11 cellular contexts compared by ENCODE assay signal in genomic region chr11:66315498-66315885, GRCh38. TPM values are rescaled to one million over a fixed set of nuclear protein-coding genes. Genes with fewer than 3 reads are reported as not detected.
DNase-seq lines count a peak whose midpoint lies in the region; ATAC-seq and TF ChIP-seq lines count a peak whose summit lies in the region.
"Had no signal": no experiment of that assay in that cellular context is flagged by ENCODE, and none has a peak within 500 bp of the region (broad histone marks: within the 10 kb centered on the region; RNA-seq: fewer than 3 reads in every experiment).

No MANE protein-coding gene starts in this region.

- peak overlapping the region; percentile 95 for H3K27ac Mint-ChIP-seq in CD4-positive, alpha-beta T cell
- peak overlapping the region; percentile 99 for H3K27ac Mint-ChIP-seq in activated CD8-positive, alpha-beta T cell treated with anti-CD3 and anti-CD28 coated beads, Interleukin-2, amount 10 ng/mL, durations not matched to agents 7 days and 5 days

- peak overlapping the region; percentile 33 to 58 for H3K4me3 ChIP-seq in right atrium auricular region
- peak overlapping the region; percentile 62 for H3K4me3 ChIP-seq in skeletal muscle cell (ENCODE audit: low read depth, low read length)
- no peak overlapping the region for H3K4me3 ChIP-seq in SJCRH30

- H3K27ac ChIP-seq in CD4-positive, alpha-beta T cell (ENCODE audit: low read depth, low read length): peak overlapping the region; percentile 91
- H3K27ac ChIP-seq in right atrium auricular region: peak overlapping the region; percentile 78 to 90
- H3K27ac ChIP-seq in SJCRH30: no peak overlapping the region

- H3K36me3 ChIP-seq in right atrium auricular region (no peaks in the 10 kb centered on the region), SJCRH30 (no peaks in the 10 kb centered on the region)

- no peaks in the 10 kb centered on the region for H3K27me3 ChIP-seq in CD4-positive, alpha-beta T cell (ENCODE audit: control insufficient read depth, insufficient read depth, low read length)
- H3K27me3 ChIP-seq in right atrium auricular region: no peaks in the 10 kb centered on the region
- no peaks in the 10 kb centered on the region; the same call in 1 of the 2 replicates for H3K27me3 ChIP-seq in SJCRH30

- peak overlapping the region; percentile 72 for H3K4me3 Mint-ChIP-seq in CD4-positive, alpha-beta T cell
- H3K4me3 Mint-ChIP-seq in activated CD8-positive, alpha-beta T cell treated with anti-CD3 and anti-CD28 coated beads, Interleukin-2, amount 10 ng/mL, durations not matched to agents 7 days and 5 days: peak overlapping the region; percentile 87
- H3K4me3 Mint-ChIP-seq in activated T-cell treated with anti-CD3 and anti-CD28 coated beads, Interleukin-2, amount 50 U/mL, for 4 hours: no peak overlapping the region

- POLR2A ChIA-PET in CD4-positive, alpha-beta T cell (lab: Charles Lee): no interaction called here
- POLR2A ChIA-PET in activated CD8-positive, alpha-beta T cell treated with anti-CD3 and anti-CD28 coated beads, Interleukin-2, amount 10 ng/mL, durations not matched to agents 7 days and 5 days (lab: Charles Lee): interaction anchor here (0.6 to 3.9 kb wide), 8 partner anchors 9 to 244 kb away, joined by 3 to 33 read pairs (median 3); partner anchors contain the start of genes B4GAT1, BRMS1, SLC29A2 and YIF1A

- no peak for DNase-seq in CD4-positive, alpha-beta T cell
- DNase-seq in activated CD8-positive, alpha-beta T cell treated with anti-CD3 and anti-CD28 coated beads, Interleukin-2, amount 10 ng/mL, durations not matched to agents 7 days and 5 days: no peak
- DNase-seq in right atrium auricular region (ENCODE audit: low spot score) (no peak), skeletal muscle cell (ENCODE audit: low read depth) (no peak), COLO829 (ENCODE audit: low spot score) (no peak), SJCRH30 (no peak)
- no peak for DNase-seq in activated T-cell treated with anti-CD3 and anti-CD28 coated beads, Interleukin-2, amount 50 U/mL, for 4 hours
- DNase-seq: mesendoderm; stimulated activated CD4-positive, alpha-beta T cell treated with anti-CD3 and anti-CD28 coated beads, Interleukin-2, amount 100 ng/mL, for 24 hours had no signal

- H3K36me3 Mint-ChIP-seq in CD4-positive, alpha-beta T cell (ENCODE audit: low read depth): no peaks in the 10 kb centered on the region
- peaks cover 42% of the 10 kb centered on the region for H3K36me3 Mint-ChIP-seq in activated CD8-positive, alpha-beta T cell treated with anti-CD3 and anti-CD28 coated beads, Interleukin-2, amount 10 ng/mL, durations not matched to agents 7 days and 5 days (ENCODE audit: low read depth)
- H3K36me3 Mint-ChIP-seq in activated T-cell treated with anti-CD3 and anti-CD28 coated beads, Interleukin-2, amount 50 U/mL, for 4 hours (ENCODE audit: insufficient read depth): no peaks in the 10 kb centered on the region

- H3K4me1 Mint-ChIP-seq in CD4-positive, alpha-beta T cell (ENCODE audit: low read depth): peaks cover 55% of the 10 kb centered on the region
- H3K4me1 Mint-ChIP-seq in activated CD8-positive, alpha-beta T cell treated with anti-CD3 and anti-CD28 coated beads, Interleukin-2, amount 10 ng/mL, durations not matched to agents 7 days and 5 days (ENCODE audit: low read depth): peaks cover 63% of the 10 kb centered on the region
- peaks cover 66% of the 10 kb centered on the region for H3K4me1 Mint-ChIP-seq in activated T-cell treated with anti-CD3 and anti-CD28 coated beads, Interleukin-2, amount 50 U/mL, for 4 hours (ENCODE audit: low read depth)

- peaks cover 0 to 61% of the 10 kb centered on the region in 2 donors for H3K4me1 ChIP-seq in right atrium auricular region
- peaks cover 11% of the 10 kb centered on the region for H3K4me1 ChIP-seq in SJCRH30

- no peaks in the 10 kb centered on the region for H3K9me3 Mint-ChIP-seq in CD4-positive, alpha-beta T cell
- peaks cover 13% of the 10 kb centered on the region for H3K9me3 Mint-ChIP-seq in activated CD8-positive, alpha-beta T cell treated with anti-CD3 and anti-CD28 coated beads, Interleukin-2, amount 10 ng/mL, durations not matched to agents 7 days and 5 days (ENCODE audit: insufficient read depth)
- H3K9me3 Mint-ChIP-seq in activated T-cell treated with anti-CD3 and anti-CD28 coated beads, Interleukin-2, amount 50 U/mL, for 4 hours: no peaks in the 10 kb centered on the region

- CTCF ChIA-PET in CD4-positive, alpha-beta T cell (lab: Charles Lee): interaction anchor here (0.6 kb wide), 1 partner anchor 790 kb away, joined by 4 read pairs; no protein-coding TSS in a partner anchor
- CTCF ChIA-PET in activated CD8-positive, alpha-beta T cell treated with anti-CD3 and anti-CD28 coated beads, Interleukin-2, amount 10 ng/mL, durations not matched to agents 7 days and 5 days (lab: Charles Lee): interaction anchor here (0.8 to 1.9 kb wide), 5 partner anchors 11 to 424 kb away, joined by 3 to 8 read pairs (median 4); partner anchors contain the start of gene CCDC85B

- no peaks in the 10 kb centered on the region for H3K27me3 Mint-ChIP-seq in CD4-positive, alpha-beta T cell
- H3K27me3 Mint-ChIP-seq in activated CD8-positive, alpha-beta T cell treated with anti-CD3 and anti-CD28 coated beads, Interleukin-2, amount 10 ng/mL, durations not matched to agents 7 days and 5 days (ENCODE audit: low read depth): no peaks in the 10 kb centered on the region
- H3K27me3 Mint-ChIP-seq in activated T-cell treated with anti-CD3 and anti-CD28 coated beads, Interleukin-2, amount 50 U/mL, for 4 hours (ENCODE audit: low read depth): peaks cover 2% of the 10 kb centered on the region

- no peak for TF ChIP-seq CTCF in CD4-positive, alpha-beta T cell (IDR thresholded peaks at IDR 0.05)
- no peak for TF ChIP-seq CTCF in right atrium auricular region (IDR thresholded peaks at IDR 0.05)

- intact Hi-C loops in CD4-positive, alpha-beta T cell (cut with DNase I, micrococcal nuclease): no loop called here

- no peaks in the 10 kb centered on the region for H3K9me3 ChIP-seq in CD4-positive, alpha-beta T cell (ENCODE audit: control insufficient read depth, low read length)
- H3K9me3 ChIP-seq in right atrium auricular region: no peaks in the 10 kb centered on the region
- no peaks in the 10 kb centered on the region for H3K9me3 ChIP-seq in SJCRH30 (replicated peaks)

- no peak for ATAC-seq in CD4-positive, alpha-beta T cell (ENCODE audit: poor library complexity)
- ATAC-seq in activated CD8-positive, alpha-beta T cell treated with anti-CD3 and anti-CD28 coated beads, Interleukin-2, amount 10 ng/mL, durations not matched to agents 7 days and 5 days: no peak
- no peak for ATAC-seq in GM21825 (IDR thresholded peaks at IDR 0.05; ENCODE audit: unreplicated experiment)
- ATAC-seq in activated T-cell treated with anti-CD3 and anti-CD28 coated beads, Interleukin-2, amount 50 U/mL, for 4 hours: no peak

RNA-seq across cellular contexts. Expression of gene CD248, which starts 1.4 kb away (rescaled TPM):
- 1 to 10 TPM; 3.3 to 3.4 TPM for total RNA-seq in CD4-positive, alpha-beta T cell
- total RNA-seq in activated CD8-positive, alpha-beta T cell treated with anti-CD3 and anti-CD28 coated beads, Interleukin-2, amount 10 ng/mL, durations not matched to agents 7 days and 5 days: 10 to 100 TPM; 79.5 to 80.8 TPM
- 10 to 100 TPM in 1 of 2 donors, 1 to 10 TPM in 1; 7.6 to 10.7 TPM for total RNA-seq in right atrium auricular region
- 0.30 and 0.45 TPM in 2 replicates for total RNA-seq in SJCRH30 (2014; rRNA removed; shearing (Covaris generic))
- total RNA-seq in activated T-cell treated with anti-CD3 and anti-CD28 coated beads, Interleukin-2, amount 50 U/mL, for 4 hours: 1 to 10 TPM in 1 of 3 donors, under 1 TPM in 2; 0.65 to 1.5 (median 0.82) TPM
- total RNA-seq: H4 had no signal

RNA-seq across cellular contexts. Expression of gene RIN1, which starts 20.7 kb away (rescaled TPM):
- 1 to 10 TPM; 1.2 to 1.6 TPM for total RNA-seq in CD4-positive, alpha-beta T cell
- total RNA-seq in activated CD8-positive, alpha-beta T cell treated with anti-CD3 and anti-CD28 coated beads, Interleukin-2, amount 10 ng/mL, durations not matched to agents 7 days and 5 days: 1 to 10 TPM; 1.3 TPM
- total RNA-seq in right atrium auricular region: 1 to 10 TPM; 1.0 to 5.9 TPM
- total RNA-seq in SJCRH30 (2014; rRNA removed; shearing (Covaris generic)): 1.2 and 1.6 TPM in 2 replicates
- total RNA-seq in activated T-cell treated with anti-CD3 and anti-CD28 coated beads, Interleukin-2, amount 50 U/mL, for 4 hours: 1 to 10 TPM; 1.4 to 2.2 (median 1.7) TPM

RNA-seq across cellular contexts. Expression of gene TMEM151A, which starts 23.8 kb away (rescaled TPM):
- total RNA-seq in CD4-positive, alpha-beta T cell: under 1 TPM; 0.11 to 0.14 TPM
- not detected for total RNA-seq in activated CD8-positive, alpha-beta T cell treated with anti-CD3 and anti-CD28 coated beads, Interleukin-2, amount 10 ng/mL, durations not matched to agents 7 days and 5 days
- total RNA-seq in right atrium auricular region: 1 to 10 TPM; 1.4 to 5.5 TPM
- not detected in 2 replicates for total RNA-seq in SJCRH30 (2014; rRNA removed; shearing (Covaris generic))
- under 1 TPM in 1 of 3 donors, not detected in 2; 0.11 TPM for total RNA-seq in activated T-cell treated with anti-CD3 and anti-CD28 coated beads, Interleukin-2, amount 50 U/mL, for 4 hours

RNA-seq across cellular contexts. Expression of gene YIF1A, which starts 26.5 kb away (rescaled TPM):
- 10 to 100 TPM; 17.4 to 21.1 TPM for total RNA-seq in CD4-positive, alpha-beta T cell
- 10 to 100 TPM; 46.6 to 58.6 TPM for total RNA-seq in activated CD8-positive, alpha-beta T cell treated with anti-CD3 and anti-CD28 coated beads, Interleukin-2, amount 10 ng/mL, durations not matched to agents 7 days and 5 days
- 100 to 1,000 TPM in 1 of 2 donors, 10 to 100 TPM in 1; 68.1 to 100 TPM for total RNA-seq in right atrium auricular region
- 43.6 and 44.9 TPM in 2 replicates for total RNA-seq in SJCRH30 (2014; rRNA removed; shearing (Covaris generic))
- 100 to 1,000 TPM; 154 to 170 (median 159) TPM for total RNA-seq in activated T-cell treated with anti-CD3 and anti-CD28 coated beads, Interleukin-2, amount 50 U/mL, for 4 hours

RNA-seq across cellular contexts. Expression of gene BRMS1, which starts 29.4 kb away (rescaled TPM):
- 10 to 100 TPM; 52.7 to 58.4 TPM for total RNA-seq in CD4-positive, alpha-beta T cell
- 10 to 100 TPM; 53.2 to 57.1 TPM for total RNA-seq in activated CD8-positive, alpha-beta T cell treated with anti-CD3 and anti-CD28 coated beads, Interleukin-2, amount 10 ng/mL, durations not matched to agents 7 days and 5 days
- 10 to 100 TPM; 19.2 to 33.3 TPM for total RNA-seq in right atrium auricular region
- total RNA-seq in SJCRH30 (2014; rRNA removed; shearing (Covaris generic)): 40.5 and 42.9 TPM in 2 replicates
- total RNA-seq in activated T-cell treated with anti-CD3 and anti-CD28 coated beads, Interleukin-2, amount 50 U/mL, for 4 hours: 100 to 1,000 TPM in 1 of 3 donors, 10 to 100 TPM in 2; 91.1 to 105 (median 94.9) TPM

Comparison
In these comparisons a context has a peak if more than half of its experiments do, and no peak if none do; other contexts are left out.
1. RNA of gene CD248, which starts 1.4 kb away (total RNA-seq): 79.5 to 80.8 TPM in activated CD8-positive, alpha-beta T cell treated with anti-CD3 and anti-CD28 coated beads, Interleukin-2, amount 10 ng/mL, durations not matched to agents 7 days and 5 days; 7.6 to 10.7 TPM in right atrium auricular region, 3.3 to 3.4 TPM in CD4-positive, alpha-beta T cell, 0.65 to 1.5 TPM in activated T-cell treated with anti-CD3 and anti-CD28 coated beads, Interleukin-2, amount 50 U/mL, for 4 hours and 0.30 to 0.45 TPM in SJCRH30; every median in the first group is over 4 times any median in the second.